In the genomic region with DNA sequence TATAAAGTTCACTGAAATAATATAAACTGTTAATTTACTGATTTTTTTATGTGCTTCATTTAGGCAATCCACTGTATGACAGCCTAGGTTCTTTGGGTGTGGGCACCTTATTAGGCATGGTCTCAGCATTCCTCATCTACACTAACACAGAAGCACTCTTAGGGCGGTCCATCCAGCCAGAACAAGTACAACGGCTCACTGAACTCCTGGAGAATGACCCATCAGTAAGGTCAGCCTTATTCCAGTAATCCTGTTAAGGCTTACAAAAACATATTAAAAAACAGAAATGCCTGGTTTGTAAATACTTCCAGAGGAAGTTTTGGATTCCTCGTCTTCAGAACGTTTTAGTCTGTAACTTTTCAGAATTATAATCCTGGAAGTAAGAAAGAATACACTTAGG, we compare ENCODE assay signal across 15 cellular contexts.
DNase-seq lines count a peak whose midpoint lies in the region; ATAC-seq and TF ChIP-seq lines count a peak whose summit lies in the region.
"Had no signal": no experiment of that assay in that cellular context is flagged by ENCODE, and none has a peak within 500 bp of the region (broad histone marks: within the 10 kb centered on the region; RNA-seq: fewer than 3 reads in every experiment).

No MANE protein-coding gene starts in this region.

- no peaks in the 10 kb centered on the region for H3K9me3 Mint-ChIP-seq in memory B cell
- H3K9me3 Mint-ChIP-seq: CD8-positive, alpha-beta T cell; HFFc6 had no signal

- peak overlapping the region; percentile 74 for H3K27ac Mint-ChIP-seq in memory B cell
- H3K27ac Mint-ChIP-seq: B cell; CD4-positive, CD25-positive, alpha-beta regulatory T cell; CD8-positive, alpha-beta T cell; HFFc6 had no signal

- ATAC-seq in memory B cell (ENCODE audit: low read depth), result no peak
- ATAC-seq: CD8-positive, alpha-beta T cell had no signal

- H3K4me3 Mint-ChIP-seq in memory B cell, result no peak overlapping the region
- H3K4me3 Mint-ChIP-seq: B cell; CD4-positive, CD25-positive, alpha-beta regulatory T cell; CD8-positive, alpha-beta T cell; HFFc6 had no signal

- H3K36me3 Mint-ChIP-seq in memory B cell, result peaks cover 20% of the 10 kb centered on the region

- no peak for TF ChIP-seq CTCF in epithelial cell of proximal tubule (conservative IDR thresholded peaks at IDR 0.05; ENCODE audit: low read depth, low read length)

- no peaks in the 10 kb centered on the region for H3K4me1 Mint-ChIP-seq in memory B cell
- H3K4me1 Mint-ChIP-seq: B cell had no signal

- H3K4me3 ChIP-seq in epithelial cell of proximal tubule (ENCODE audit: low read depth, low read length), result no peak overlapping the region
- H3K4me3 ChIP-seq: BLaER1, HAP-1 had no signal

- H3K27me3 Mint-ChIP-seq in memory B cell, result no peaks in the 10 kb centered on the region
- H3K27me3 Mint-ChIP-seq: B cell; CD4-positive, CD25-positive, alpha-beta regulatory T cell had no signal

- DNase-seq in NCI-H82 (lab: John Stamatoyannopoulos, UW) (peak; percentile 3), NCI-H82 treated with DMSO at 0.1 percent for 48 hours (lab: John Stamatoyannopoulos, UW; ENCODE audit: unreplicated experiment) (no peak), epithelial cell of proximal tubule (ENCODE audit: low read depth) (peak; percentile 43), memory B cell (ENCODE audit: low spot score in 2 of 2) (no peak), DMS79 treated with DMSO at 0.1 percent for 48 hours (lab: John Stamatoyannopoulos, UW) (no peak), DMS153 (lab: John Stamatoyannopoulos, UW) (no peak)
- DNase-seq: Caco-2; CD4-positive, CD25-positive, alpha-beta regulatory T cell; CD8-positive, alpha-beta T cell; DMS79; GOT3; HFFc6 had no signal

Comparison
In these comparisons a context has a peak if more than half of its experiments do, and no peak if none do; other contexts are left out.
1. DNase-seq: peak in NCI-H82 (single experiment) and epithelial cell of proximal tubule (single experiment); none in NCI-H82 treated with DMSO at 0.1 percent for 48 hours (single experiment), memory B cell (0 of 2), DMS79 treated with DMSO at 0.1 percent for 48 hours (single experiment) and DMS153 (single experiment).